ENCODE assay signal across 8 cellular contexts in the genomic region with DNA sequence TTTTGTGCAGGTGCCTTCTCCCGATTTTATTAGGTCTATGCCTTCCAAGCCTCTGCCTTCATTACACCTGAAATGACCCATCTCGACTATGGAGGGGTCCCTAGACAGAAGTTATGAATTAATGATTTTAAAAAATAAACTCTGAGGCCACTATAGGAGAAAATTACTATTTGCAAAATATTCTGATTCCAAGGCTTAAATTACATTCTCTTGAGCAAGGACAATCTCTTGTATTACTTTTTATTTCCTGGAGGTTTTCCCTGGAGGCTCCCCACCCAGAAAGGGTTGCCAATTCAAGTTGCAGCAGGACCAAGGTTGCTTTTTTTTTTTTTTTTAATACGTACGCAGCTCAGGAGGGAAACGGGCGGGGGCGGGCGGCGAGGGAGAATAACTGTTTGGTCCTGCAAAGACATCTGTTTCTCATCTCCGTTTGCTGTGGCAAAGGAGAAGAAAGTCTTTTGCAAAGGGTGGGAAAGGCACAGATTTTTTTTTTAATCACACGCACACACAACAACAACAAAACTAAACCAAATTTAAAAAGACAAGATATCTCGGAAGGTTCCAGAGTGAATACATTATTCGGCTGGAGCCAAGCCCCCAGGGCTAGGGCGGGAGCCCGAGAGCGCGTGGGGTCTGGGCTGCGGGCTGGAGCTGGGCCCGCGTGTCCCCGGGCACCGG. TPM values are rescaled to one million over a fixed set of nuclear protein-coding genes. Genes with fewer than 3 reads are reported as not detected.
DNase-seq lines count a peak whose midpoint lies in the region; ATAC-seq and TF ChIP-seq lines count a peak whose summit lies in the region.

No MANE protein-coding gene starts in this region.

- TF ChIP-seq POLR2A in transverse colon (IDR thresholded peaks at IDR 0.05) = no peak

- no peaks in the 10 kb centered on the region for H3K9me3 Mint-ChIP-seq in T-helper 2 cell treated with Interferon-gamma antibody and Interleukin-4, amounts not matched to agents 5 μg/mL and 100 μg/mL, for 36 hours

- peaks cover 53% of the 10 kb centered on the region for H3K27me3 Mint-ChIP-seq in T-helper 2 cell treated with Interferon-gamma antibody and Interleukin-4, amounts not matched to agents 5 μg/mL and 100 μg/mL, for 36 hours (ENCODE audit: low read depth)

- H3K27me3 ChIP-seq in kidney epithelial cell (ENCODE audit: control insufficient read depth, insufficient read depth, low read length) (no peaks in the 10 kb centered on the region), transverse colon (no peaks in the 10 kb centered on the region)

- peaks cover 6% of the 10 kb centered on the region for H3K4me1 Mint-ChIP-seq in T-helper 2 cell treated with Interferon-gamma antibody and Interleukin-4, amounts not matched to agents 5 μg/mL and 100 μg/mL, for 36 hours (ENCODE audit: low read depth)

- H3K4me3 ChIP-seq in astrocyte of the cerebellum (ENCODE audit: low read depth, low read length) (peak overlapping the region; percentile 75), kidney epithelial cell (ENCODE audit: low read depth, low read length) (peak overlapping the region; percentile 92), transverse colon (peak overlapping the region; percentile 32 to 81 (median 66))

- no peak for TF ChIP-seq EP300 in transverse colon (IDR thresholded peaks at IDR 0.05; ENCODE audit: low read depth)

- H3K4me3 Mint-ChIP-seq in T-helper 2 cell treated with Interferon-gamma antibody and Interleukin-4, amounts not matched to agents 5 μg/mL and 100 μg/mL, for 36 hours = peak overlapping the region; percentile 63

- no peak for ATAC-seq in HG03135 (IDR thresholded peaks at IDR 0.05; ENCODE audit: unreplicated experiment)

- WGBS in transverse colon (ENCODE audit: low coverage in 1 of 2), 2 donors = 0 to 5% methylated on average over 8 to 22 of the region's 22 CpGs

- H3K36me3 ChIP-seq in kidney epithelial cell (ENCODE audit: control insufficient read depth, insufficient read depth, low read length) (no peaks in the 10 kb centered on the region), transverse colon (no peaks in the 10 kb centered on the region)

- peak overlapping the region; percentile 84 to 91 (median 90) for H3K27ac ChIP-seq in transverse colon

- H3K9me3 ChIP-seq in transverse colon = no peaks in the 10 kb centered on the region

- no peak for DNase-seq in T-helper 2 cell treated with Interferon-gamma antibody and Interleukin-4, amounts not matched to agents 5 μg/mL and 100 μg/mL, for 36 hours (ENCODE audit: low spot score)
- no peak for DNase-seq in T-helper 2 cell
- no peak for DNase-seq in astrocyte of the cerebellum (ENCODE audit: low read depth)
- DNase-seq in kidney epithelial cell (ENCODE audit: low read depth) = no peak
- no peak for DNase-seq in transverse colon
- no peak for DNase-seq in activated CD4-positive, alpha-beta T cell treated with anti-CD3 and anti-CD28 coated beads for 48 hours
- no peak for DNase-seq in NK-92 treated with Interleukin-12 subunit alpha and Interleukin-12 subunit beta, amount 100 ng/mL, for 24 hours (lab: John Stamatoyannopoulos, UW)

- no peaks in the 10 kb centered on the region for H3K36me3 Mint-ChIP-seq in T-helper 2 cell treated with Interferon-gamma antibody and Interleukin-4, amounts not matched to agents 5 μg/mL and 100 μg/mL, for 36 hours (ENCODE audit: low read depth)

- in situ Hi-C loops in astrocyte of the cerebellum (cut with HindIII; ENCODE audit: low sequenced_read_pairs) = no loop called here
- in situ Hi-C loops in transverse colon (cut with MboI; ENCODE audit: low pct_ligation_motif_present in 1 of 4, low pct_unique_long_range_greater_than_20kb in 1 of 4, low sequenced_read_pairs in 3 of 4) = no loop called here

- TF ChIP-seq CTCF in astrocyte of the cerebellum (IDR thresholded peaks at IDR 0.05; ENCODE audit: low read depth, low read length, missing control alignments) = no peak
- no peak for TF ChIP-seq CTCF in kidney epithelial cell (IDR thresholded peaks at IDR 0.05; ENCODE audit: insufficient read depth, low read length, poor library complexity, severe bottlenecking)
- no peak for TF ChIP-seq CTCF in transverse colon (IDR thresholded peaks at IDR 0.05)

- intact Hi-C loops in transverse colon (cut with DNase I; ENCODE audit: low total_unique reads) = no loop called here

- peaks cover 2 to 44% (median 13%) of the 10 kb centered on the region in 4 donors for H3K4me1 ChIP-seq in transverse colon

- no peak overlapping the region for H3K27ac Mint-ChIP-seq in T-helper 2 cell treated with Interferon-gamma antibody and Interleukin-4, amounts not matched to agents 5 μg/mL and 100 μg/mL, for 36 hours

RNA-seq across cellular contexts. Expression of a gene that starts 0.6 kb away (rescaled TPM):
- 10.6 and 11.4 TPM in 2 replicates for total RNA-seq in kidney epithelial cell
- 1 to 10 TPM in 3 of 4 donors, under 1 TPM in 1; 0.60 to 6.7 (median 2.0) TPM for total RNA-seq in transverse colon
